In the genomic region with DNA sequence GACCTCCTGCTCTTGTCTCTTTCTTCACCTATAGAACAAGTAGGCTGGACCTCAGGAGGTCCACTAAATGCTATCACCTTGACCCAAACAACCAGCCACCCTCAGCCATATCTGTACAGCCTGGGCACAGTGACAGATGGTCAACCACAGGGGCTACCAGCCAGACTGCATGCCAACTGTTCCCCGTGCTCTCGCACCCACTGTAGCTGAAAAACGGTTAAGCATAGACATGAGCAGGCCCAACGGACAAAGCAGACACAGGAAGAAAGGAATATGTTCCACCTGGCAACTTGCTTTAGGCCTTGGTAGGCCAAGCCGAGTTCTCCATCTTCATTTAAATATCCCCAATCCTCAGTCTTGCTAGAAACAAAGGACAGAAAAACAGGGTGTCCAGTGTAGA, we compare ENCODE assay signal across 24 cellular contexts.
"Had no signal": no experiment of that assay in that cellular context is flagged by ENCODE, and none has a peak within 500 bp of the region (broad histone marks: within the 10 kb centered on the region; RNA-seq: fewer than 3 reads in every experiment).

No MANE protein-coding gene starts in this region.

- ATAC-seq: esophagus mucosa; gastrocnemius medialis; heart left ventricle; left cardiac atrium; left lung; mucosa of descending colon; natural killer cell treated with Interleukin-12 subunit alpha and Interleukin-12 subunit beta and Interleukin-15 and Interleukin-18, amount 100 ng/mL, for 72 hours; right lobe of liver; stimulated activated naive B cell treated with anti-CD40 and anti-IgM and Interleukin-4, amounts not matched to agents 10 μg/mL and 1 μg/mL and 100 μg/mL, for 72 hours had no signal

- H3K36me3 ChIP-seq: gastrocnemius medialis, heart left ventricle, left lung, neutrophil, right lobe of liver, thoracic aorta, tibial nerve, upper lobe of left lung had no signal

- DNase-seq: effector CD8-positive, alpha-beta T cell; endodermal cell; foreskin fibroblast; gastrocnemius medialis; heart left ventricle; hippocampal formation; left cardiac atrium; left lung; mesenchymal stem cell; mucosa of descending colon; naive B cell; right lobe of liver; small intestine; stimulated activated CD4-positive, alpha-beta T cell treated with anti-CD3 and anti-CD28 coated beads, Interleukin-15, amount 100 ng/mL, for 24 hours; stimulated activated CD4-positive, alpha-beta T cell treated with anti-CD3 and anti-CD28 coated beads, Interleukin-2, amount 100 ng/mL, for 48 hours; stimulated activated naive B cell treated with anti-CD40 and anti-IgM and Interleukin-4, amounts not matched to agents 10 μg/mL and 1 μg/mL and 100 μg/mL, for 72 hours; upper lobe of left lung had no signal

- H3K4me1 ChIP-seq: gastrocnemius medialis, parathyroid adenoma had no signal

- H3K27me3 ChIP-seq: gastrocnemius medialis, left lung, neutrophil, right lobe of liver, tibial nerve, upper lobe of left lung had no signal

- H3K4me3 ChIP-seq: gastrocnemius medialis, heart left ventricle, left lung, mucosa of descending colon, right lobe of liver, thoracic aorta, tibial nerve, upper lobe of left lung had no signal

- H3K9me3 ChIP-seq: gastrocnemius medialis, heart left ventricle, left lung, mucosa of descending colon, neutrophil, right lobe of liver, thoracic aorta, tibial nerve, upper lobe of left lung had no signal

- H3K27ac ChIP-seq: epithelial cell of prostate, gastrocnemius medialis, heart left ventricle, left lung, neutrophil, parathyroid adenoma, right lobe of liver, thoracic aorta, tibial nerve, upper lobe of left lung had no signal
